ENCODE assay signal across 14 cellular contexts in the genomic region with DNA sequence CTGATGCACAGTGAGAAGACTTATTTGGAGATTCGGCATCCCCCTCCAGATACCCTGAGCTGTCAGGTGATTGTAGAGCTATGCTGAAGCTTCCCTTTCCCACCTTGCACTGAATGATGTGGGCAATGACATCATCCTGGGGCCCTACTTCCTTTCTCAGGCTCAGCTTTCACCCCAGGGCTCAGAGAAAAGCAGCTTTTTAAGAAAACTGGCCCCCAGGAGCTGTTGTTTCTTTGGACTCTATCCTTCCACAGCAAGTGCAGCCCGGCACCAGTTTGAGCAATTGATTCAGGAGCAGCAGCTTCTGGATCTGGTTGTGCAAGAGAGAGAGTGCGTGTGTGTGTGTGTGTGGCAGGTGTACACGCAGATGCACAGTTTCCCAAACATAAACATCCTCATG.
DNase-seq lines count a peak whose midpoint lies in the region; ATAC-seq and TF ChIP-seq lines count a peak whose summit lies in the region.
"Had no signal": no experiment of that assay in that cellular context is flagged by ENCODE, and none has a peak within 500 bp of the region (broad histone marks: within the 10 kb centered on the region; RNA-seq: fewer than 3 reads in every experiment).

No MANE protein-coding gene starts in this region.

- H3K4me1 ChIP-seq in left ventricle myocardium inferior, result no peaks in the 10 kb centered on the region

- peaks cover 28% of the 10 kb centered on the region for H3K4me1 Mint-ChIP-seq in T-helper 1 cell treated with Interleukin-12 subunit alpha and Interleukin-12 subunit beta and Interleukin-4 antibody, amounts not matched to agents 30 μg/mL and 1 μg/mL, for 36 hours (ENCODE audit: low read depth)
- H3K4me1 Mint-ChIP-seq in glutamatergic neuron (ENCODE audit: low read depth, unreplicated experiment), result peaks cover 5% of the 10 kb centered on the region

- H3K4me3 ChIP-seq in fibroblast of pulmonary artery (replicated peaks; ENCODE audit: low read depth, low read length) (no peak overlapping the region), left ventricle myocardium inferior (no peak overlapping the region)
- H3K4me3 ChIP-seq: coronary artery had no signal

- H3K36me3 ChIP-seq in left ventricle myocardium inferior, result no peaks in the 10 kb centered on the region

- H3K36me3 Mint-ChIP-seq in T-helper 1 cell treated with Interleukin-12 subunit alpha and Interleukin-12 subunit beta and Interleukin-4 antibody, amounts not matched to agents 30 μg/mL and 1 μg/mL, for 36 hours (ENCODE audit: low read depth), result peaks cover 38% of the 10 kb centered on the region
- H3K36me3 Mint-ChIP-seq in glutamatergic neuron (ENCODE audit: unreplicated experiment), result peaks cover 22% of the 10 kb centered on the region

- no peak for ATAC-seq in GM19463 (IDR thresholded peaks at IDR 0.05; ENCODE audit: unreplicated experiment)
- no peak for ATAC-seq in GM18867 (IDR thresholded peaks at IDR 0.05; ENCODE audit: unreplicated experiment)

- peak overlapping the region; percentile 88 for H3K27ac Mint-ChIP-seq in T-helper 1 cell treated with Interleukin-12 subunit alpha and Interleukin-12 subunit beta and Interleukin-4 antibody, amounts not matched to agents 30 μg/mL and 1 μg/mL, for 36 hours
- no peak overlapping the region for H3K27ac Mint-ChIP-seq in glutamatergic neuron (ENCODE audit: unreplicated experiment)
- H3K27ac Mint-ChIP-seq: H9 had no signal

- intact Hi-C loops in left ventricle myocardium inferior (cut with micrococcal nuclease), result no loop called here

- peak overlapping the region; percentile 41 for H3K4me3 Mint-ChIP-seq in T-helper 1 cell treated with Interleukin-12 subunit alpha and Interleukin-12 subunit beta and Interleukin-4 antibody, amounts not matched to agents 30 μg/mL and 1 μg/mL, for 36 hours
- H3K4me3 Mint-ChIP-seq in glutamatergic neuron (ENCODE audit: unreplicated experiment), result no peak overlapping the region
- H3K4me3 Mint-ChIP-seq: H9, nephron had no signal

- peaks cover 27% of the 10 kb centered on the region for H3K27me3 Mint-ChIP-seq in T-helper 1 cell treated with Interleukin-12 subunit alpha and Interleukin-12 subunit beta and Interleukin-4 antibody, amounts not matched to agents 30 μg/mL and 1 μg/mL, for 36 hours (ENCODE audit: low read depth)
- no peaks in the 10 kb centered on the region for H3K27me3 Mint-ChIP-seq in glutamatergic neuron (ENCODE audit: unreplicated experiment)

- no peak overlapping the region for H3K27ac ChIP-seq in left ventricle myocardium inferior (replicated peaks)
- H3K27ac ChIP-seq: C4-2B, coronary artery, RWPE1 had no signal

- H3K9me3 ChIP-seq in left ventricle myocardium inferior (replicated peaks), result peaks cover 31% of the 10 kb centered on the region

- no peaks in the 10 kb centered on the region for H3K27me3 ChIP-seq in left ventricle myocardium inferior (ENCODE audit: low read depth)

- TF ChIP-seq CTCF in fibroblast of pulmonary artery (IDR thresholded peaks at IDR 0.05; ENCODE audit: low read length, missing control alignments) (no peak), left ventricle myocardium inferior (IDR thresholded peaks at IDR 0.05; ENCODE audit: borderline replicate concordance) (no peak), glutamatergic neuron (IDR thresholded peaks at IDR 0.05; ENCODE audit: partially characterized antibody, unreplicated experiment) (no peak)

- peak; percentile 29 for DNase-seq in stimulated activated CD4-positive, alpha-beta T cell treated with anti-CD3 and anti-CD28 coated beads, Interleukin-1b, Interleukin-23, amount 100 ng/mL, for 48 hours
- no peak for DNase-seq in stimulated activated CD4-positive, alpha-beta T cell treated with anti-CD3 and anti-CD28 coated beads, Interleukin-4, amount 100 ng/mL, for 4 hours
- DNase-seq in fibroblast of pulmonary artery (ENCODE audit: low read depth) (peak; percentile 54), left ventricle myocardium inferior (no peak), glutamatergic neuron (no peak)
- DNase-seq: H9, Karpas-422 had no signal

- H3K9me3 Mint-ChIP-seq in T-helper 1 cell treated with Interleukin-12 subunit alpha and Interleukin-12 subunit beta and Interleukin-4 antibody, amounts not matched to agents 30 μg/mL and 1 μg/mL, for 36 hours, result peaks cover 43% of the 10 kb centered on the region
- peaks cover 11% of the 10 kb centered on the region for H3K9me3 Mint-ChIP-seq in glutamatergic neuron (ENCODE audit: unreplicated experiment)

Comparison
In these comparisons a context has a peak if more than half of its experiments do, and no peak if none do; other contexts are left out.
1. DNase-seq: peak in stimulated activated CD4-positive, alpha-beta T cell treated with anti-CD3 and anti-CD28 coated beads, Interleukin-1b, Interleukin-23, amount 100 ng/mL, for 48 hours (single experiment) and fibroblast of pulmonary artery (single experiment); none in stimulated activated CD4-positive, alpha-beta T cell treated with anti-CD3 and anti-CD28 coated beads, Interleukin-4, amount 100 ng/mL, for 4 hours (0 of 2), left ventricle myocardium inferior (single experiment) and glutamatergic neuron (single experiment).